Comparison of ENCODE assay signal across 14 cellular contexts in genomic region chr10:63711361-63711760, GRCh38.
A peak's percentile ranks its signal among the peaks of the same experiment; 100 is the strongest.
DNase-seq lines count a peak whose midpoint lies in the region; ATAC-seq and TF ChIP-seq lines count a peak whose summit lies in the region.
"Had no signal": no experiment of that assay in that cellular context is flagged by ENCODE, and none has a peak within 500 bp of the region (broad histone marks: within the 10 kb centered on the region; RNA-seq: fewer than 3 reads in every experiment).

No MANE protein-coding gene starts in this region.

- peak; percentile 43 for DNase-seq in AG10803 (ENCODE audit: low read depth)
- no peak for DNase-seq in WTC11 (ENCODE audit: low spot score)
- peak; percentile 28 to 52 for DNase-seq in fibroblast of lung (ENCODE audit: low read depth in 2 of 2)
- peak; percentile 34 for DNase-seq in neural progenitor cell (ENCODE audit: low spot score)
- DNase-seq in chondrocyte (ENCODE audit: low spot score), result no peak
- DNase-seq: activated CD8-positive, alpha-beta memory T cell treated with anti-CD3 and anti-CD28 coated beads, Interleukin-2, amount 50 U/mL, for 4 hours; effector memory CD8-positive, alpha-beta T cell; NCI-H187; stimulated activated CD4-positive, alpha-beta T cell treated with anti-CD3 and anti-CD28 coated beads, Interleukin-4, amount 100 ng/mL, for 24 hours had no signal

- H3K79me2 ChIP-seq in fibroblast of lung (ENCODE audit: control insufficient read depth, insufficient read depth, low read length), result no peaks in the 10 kb centered on the region
- H3K79me2 ChIP-seq in neural progenitor cell (ENCODE audit: low read depth), result no peaks in the 10 kb centered on the region

- ATAC-seq in WTC11 (no peak), GM18868 (IDR thresholded peaks at IDR 0.05; ENCODE audit: unreplicated experiment) (no peak), GM19455 (IDR thresholded peaks at IDR 0.05; ENCODE audit: unreplicated experiment) (no peak)
- no peak for ATAC-seq in stimulated activated memory B cell treated with anti-CD40 and anti-IgM and Interleukin-4, amounts not matched to agents 10 μg/mL and 1 μg/mL and 100 μg/mL, for 72 hours
- ATAC-seq: effector memory CD8-positive, alpha-beta T cell had no signal

- H3K27me3 Mint-ChIP-seq in WTC11 (ENCODE audit: low read depth) (peaks cover 3% of the 10 kb centered on the region; the same call in 1 of the 2 replicates), neural progenitor cell (ENCODE audit: insufficient read depth, low read depth) (peaks cover 16% of the 10 kb centered on the region), chondrocyte (ENCODE audit: low read depth) (no peaks in the 10 kb centered on the region)
- no peaks in the 10 kb centered on the region for H3K27me3 Mint-ChIP-seq in stimulated activated memory B cell treated with anti-CD40 and anti-IgM and Interleukin-4, amounts not matched to agents 10 μg/mL and 1 μg/mL and 100 μg/mL, for 72 hours
- H3K27me3 Mint-ChIP-seq: effector memory CD8-positive, alpha-beta T cell; memory B cell had no signal

- peaks cover 19% of the 10 kb centered on the region for H3K4me1 ChIP-seq in fibroblast of lung (ENCODE audit: control insufficient read depth, extremely low read depth, insufficient read depth, low read length)
- peaks cover 44% of the 10 kb centered on the region for H3K4me1 ChIP-seq in neural progenitor cell

- H3K4me3 Mint-ChIP-seq in WTC11 (no peak overlapping the region), neural progenitor cell (no peak overlapping the region), chondrocyte (ENCODE audit: unreplicated experiment) (no peak overlapping the region)
- no peak overlapping the region for H3K4me3 Mint-ChIP-seq in stimulated activated memory B cell treated with anti-CD40 and anti-IgM and Interleukin-4, amounts not matched to agents 10 μg/mL and 1 μg/mL and 100 μg/mL, for 72 hours
- H3K4me3 Mint-ChIP-seq: effector memory CD8-positive, alpha-beta T cell; memory B cell had no signal

- no peak for TF ChIP-seq CTCF in AG10803 (conservative IDR thresholded peaks at IDR 0.05; ENCODE audit: low read length)
- no peak for TF ChIP-seq CTCF in WTC11 (IDR thresholded peaks at IDR 0.05)
- no peak for TF ChIP-seq CTCF in fibroblast of lung (conservative IDR thresholded peaks at IDR 0.05 in 1 of 2, IDR thresholded peaks at IDR 0.05 in 1 of 2; ENCODE audit: low read depth in 1 of 2, low read length in 2 of 2)
- TF ChIP-seq CTCF in neural progenitor cell (IDR thresholded peaks at IDR 0.05), result no peak
- no peak for TF ChIP-seq CTCF in chondrocyte (IDR thresholded peaks at IDR 0.05)

- H3K9me3 Mint-ChIP-seq in WTC11, result no peaks in the 10 kb centered on the region
- H3K9me3 Mint-ChIP-seq in neural progenitor cell, result peaks cover 10% of the 10 kb centered on the region
- H3K9me3 Mint-ChIP-seq in chondrocyte (ENCODE audit: low read depth), result no peaks in the 10 kb centered on the region
- H3K9me3 Mint-ChIP-seq in stimulated activated memory B cell treated with anti-CD40 and anti-IgM and Interleukin-4, amounts not matched to agents 10 μg/mL and 1 μg/mL and 100 μg/mL, for 72 hours, result no peaks in the 10 kb centered on the region
- H3K9me3 Mint-ChIP-seq: effector memory CD8-positive, alpha-beta T cell; memory B cell had no signal

- peaks cover 56% of the 10 kb centered on the region for H3K4me1 Mint-ChIP-seq in WTC11
- peaks cover 53% of the 10 kb centered on the region for H3K4me1 Mint-ChIP-seq in neural progenitor cell
- H3K4me1 Mint-ChIP-seq in chondrocyte (ENCODE audit: low read depth), result peaks cover 59% of the 10 kb centered on the region
- peaks cover 33% of the 10 kb centered on the region for H3K4me1 Mint-ChIP-seq in stimulated activated memory B cell treated with anti-CD40 and anti-IgM and Interleukin-4, amounts not matched to agents 10 μg/mL and 1 μg/mL and 100 μg/mL, for 72 hours

- no peak overlapping the region for H3K4me2 ChIP-seq in fibroblast of lung (ENCODE audit: extremely low read depth, insufficient read depth, low read length)
- no peak overlapping the region for H3K4me2 ChIP-seq in neural progenitor cell

- H3K36me3 ChIP-seq in fibroblast of lung (ENCODE audit: control insufficient read depth, insufficient read depth, low read length), result no peaks in the 10 kb centered on the region
- no peaks in the 10 kb centered on the region for H3K36me3 ChIP-seq in neural progenitor cell

- H3F3A ChIP-seq in neural progenitor cell (ENCODE audit: low read depth), result peaks cover 32% of the 10 kb centered on the region

- H4K20me1 ChIP-seq in fibroblast of lung (ENCODE audit: control insufficient read depth, extremely low read depth, insufficient read depth, low read length) (no peaks in the 10 kb centered on the region), neural progenitor cell (ENCODE audit: low read depth) (no peaks in the 10 kb centered on the region)

- no peaks in the 10 kb centered on the region for H3K36me3 Mint-ChIP-seq in WTC11
- H3K36me3 Mint-ChIP-seq in neural progenitor cell, result peaks cover 2% of the 10 kb centered on the region
- no peaks in the 10 kb centered on the region for H3K36me3 Mint-ChIP-seq in chondrocyte (ENCODE audit: low read depth)
- no peaks in the 10 kb centered on the region for H3K36me3 Mint-ChIP-seq in stimulated activated memory B cell treated with anti-CD40 and anti-IgM and Interleukin-4, amounts not matched to agents 10 μg/mL and 1 μg/mL and 100 μg/mL, for 72 hours
- H3K36me3 Mint-ChIP-seq: memory B cell had no signal

- H2AFZ ChIP-seq in fibroblast of lung (ENCODE audit: low read length) (no peak overlapping the region), neural progenitor cell (replicated peaks) (peak overlapping the region; percentile 30)

- H3K9ac ChIP-seq in fibroblast of lung (ENCODE audit: insufficient read depth, low read length), result no peak overlapping the region
- no peak overlapping the region for H3K9ac ChIP-seq in neural progenitor cell

- H3K27me3 ChIP-seq in fibroblast of lung (ENCODE audit: control insufficient read depth, insufficient read depth, low read length) (no peaks in the 10 kb centered on the region), neural progenitor cell (no peaks in the 10 kb centered on the region)

- H3K27ac ChIP-seq in fibroblast of lung (ENCODE audit: insufficient read depth, low read length) (no peak overlapping the region), neural progenitor cell (no peak overlapping the region)

- H3K27ac Mint-ChIP-seq in WTC11 (peak overlapping the region; percentile 29), neural progenitor cell (peak overlapping the region; percentile 4), chondrocyte (ENCODE audit: unreplicated experiment) (no peak overlapping the region)
- no peak overlapping the region for H3K27ac Mint-ChIP-seq in stimulated activated memory B cell treated with anti-CD40 and anti-IgM and Interleukin-4, amounts not matched to agents 10 μg/mL and 1 μg/mL and 100 μg/mL, for 72 hours
- H3K27ac Mint-ChIP-seq: memory B cell had no signal

- H3K9me3 ChIP-seq in fibroblast of lung (ENCODE audit: control insufficient read depth, insufficient read depth, low read depth, low read length) (no peaks in the 10 kb centered on the region), neural progenitor cell (ENCODE audit: low read depth) (no peaks in the 10 kb centered on the region)

- CTCF ChIA-PET in WTC11 (lab: Charles Lee), result interaction anchor here (0.8 to 2.6 kb wide), 4 partner anchors 9 to 82 kb away, joined by 4 to 8 read pairs (median 4); no protein-coding TSS in a partner anchor

- POLR2A ChIA-PET in WTC11 (lab: Charles Lee), result interaction anchor here (0.7 to 1.4 kb wide), 2 partner anchors 40 to 80 kb away, joined by 3 read pairs; no protein-coding TSS in a partner anchor

- H3K4me3 ChIP-seq in AG10803 (ENCODE audit: low read length), result no peak overlapping the region
- H3K4me3 ChIP-seq in fibroblast of lung (replicated peaks in 1 of 4; ENCODE audit: control extremely low read depth in 1 of 4, insufficient read depth in 1 of 4, low read depth in 3 of 4, low read length in 4 of 4), result no peak overlapping the region
- H3K4me3 ChIP-seq in neural progenitor cell, result no peak overlapping the region
- H3K4me3 ChIP-seq: GM12878 had no signal

TF ChIP-seq in WTC11, 78 proteins besides CTCF, POLR2A, EP300 and RAD21 (continues in another document):
- TF ChIP-seq FOXP1 (CRISPR knock-in tag; IDR thresholded peaks at IDR 0.05; ENCODE audit: borderline replicate concordance), result no peak
- no peak for TF ChIP-seq MXD4 (CRISPR knock-in tag; IDR thresholded peaks at IDR 0.05; ENCODE audit: borderline replicate concordance)
- TF ChIP-seq USF1 (CRISPR knock-in tag; IDR thresholded peaks at IDR 0.05), result no peak
- no peak for TF ChIP-seq ZNF121 (CRISPR knock-in tag; IDR thresholded peaks at IDR 0.05)

Comparison
In these comparisons a context has a peak if more than half of its experiments do, and no peak if none do; other contexts are left out.
1. DNase-seq: peak in AG10803 (single experiment), fibroblast of lung (2 of 2) and neural progenitor cell (single experiment); none in WTC11 (single experiment) and chondrocyte (single experiment).
2. H3K27ac Mint-ChIP-seq: peak in WTC11 (single experiment) and neural progenitor cell (single experiment); none in chondrocyte (single experiment) and stimulated activated memory B cell treated with anti-CD40 and anti-IgM and Interleukin-4, amounts not matched to agents 10 μg/mL and 1 μg/mL and 100 μg/mL, for 72 hours (single experiment).